In the genomic region with DNA sequence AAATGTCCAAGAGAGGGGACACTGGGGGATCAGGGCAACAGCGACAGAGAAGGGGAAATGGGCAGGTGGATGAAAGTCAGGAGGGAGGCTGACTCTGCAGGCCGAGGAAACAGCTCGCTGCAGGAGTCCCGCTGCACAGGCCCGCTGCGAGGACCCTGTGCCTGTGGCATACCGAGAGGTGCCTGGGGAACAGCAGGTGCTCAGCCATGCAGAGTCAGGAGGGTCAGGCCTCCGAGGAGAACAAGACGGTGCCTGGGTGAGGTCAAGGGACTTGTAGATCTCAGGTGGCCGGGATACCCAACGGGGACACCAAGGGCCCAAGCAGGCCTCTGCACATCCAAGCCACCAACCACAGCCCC, we compare ENCODE assay signal across 22 cellular contexts.
DNase-seq lines count a peak whose midpoint lies in the region; ATAC-seq and TF ChIP-seq lines count a peak whose summit lies in the region.
"Had no signal": no experiment of that assay in that cellular context is flagged by ENCODE, and none has a peak within 500 bp of the region (broad histone marks: within the 10 kb centered on the region; RNA-seq: fewer than 3 reads in every experiment).

No MANE protein-coding gene starts in this region.

- H3K36me3 ChIP-seq in HUES64 (ENCODE audit: insufficient read depth, low read length) (peaks cover 2% of the 10 kb centered on the region), psoas muscle (ENCODE audit: insufficient read depth in 1 of 2, low read depth in 1 of 2) (peaks cover 0 to 3% of the 10 kb centered on the region in 2 donors)

- no peaks in the 10 kb centered on the region for H3K27me3 Mint-ChIP-seq in Calu3 (ENCODE audit: unreplicated experiment)
- H3K27me3 Mint-ChIP-seq in glutamatergic neuron (ENCODE audit: unreplicated experiment): peaks cover 24% of the 10 kb centered on the region
- no peaks in the 10 kb centered on the region for H3K27me3 Mint-ChIP-seq in T-cell
- H3K27me3 Mint-ChIP-seq: activated CD4-positive, alpha-beta T cell treated with anti-CD3 and anti-CD28 coated beads, Interleukin-2, amount 10 ng/mL, durations not matched to agents 7 days and 5 days; IgD-negative memory B cell had no signal

- 85% methylated on average over 11 of the region's 11 CpGs for WGBS in HUES64
- 86 to 92% (median 87%) methylated on average over 6 to 11 of the region's 11 CpGs for whole genome bisulfite sequencing in psoas muscle, 3 donors

- H3K4me1 ChIP-seq in HUES64 (ENCODE audit: insufficient read depth, low read length): peaks cover 45% of the 10 kb centered on the region
- peaks cover 79% of the 10 kb centered on the region for H3K4me1 ChIP-seq in psoas muscle

- CTCF ChIA-PET in Calu3 (lab: Charles Lee): no interaction called here
- CTCF ChIA-PET in T-cell (lab: Charles Lee): interaction anchor here in 1 of 2 donors (0.6 kb wide), 1 partner anchor 111 kb away, joined by 8 read pairs; no protein-coding TSS in a partner anchor

- peaks cover 22% of the 10 kb centered on the region for H3K36me3 Mint-ChIP-seq in Calu3 (ENCODE audit: insufficient read depth, unreplicated experiment)
- peaks cover 5% of the 10 kb centered on the region for H3K36me3 Mint-ChIP-seq in glutamatergic neuron (ENCODE audit: unreplicated experiment)
- peaks cover 3% of the 10 kb centered on the region for H3K36me3 Mint-ChIP-seq in T-cell

- no peak for DNase-seq in Calu3
- no peak for DNase-seq in glutamatergic neuron
- no peak for DNase-seq in psoas muscle
- DNase-seq in T-cell: no peak
- no peak for DNase-seq in SHP77 (lab: John Stamatoyannopoulos, UW)
- DNase-seq in putamen (ENCODE audit: low spot score): no peak
- no peak for DNase-seq in dedifferentiated amniotic fluid mesenchymal stem cell (ENCODE audit: extremely low spot score)
- DNase-seq: activated CD4-positive, alpha-beta T cell treated with anti-CD3 and anti-CD28 coated beads, Interleukin-2, amount 10 ng/mL, durations not matched to agents 7 days and 5 days; activated T-cell treated with anti-CD3 and anti-CD28 coated beads, Interleukin-2, amount 50 U/mL, for 4 hours; adrenal gland; AML-193; DMS153; erythroblast; naive thymus-derived CD8-positive, alpha-beta T cell; NCI-H1092; NCI-H2171; stimulated activated CD4-positive, alpha-beta T cell treated with anti-CD3 and anti-CD28 coated beads, Interleukin-2, amount 100 ng/mL, for 48 hours; stimulated activated CD8-positive, alpha-beta memory T cell treated with anti-CD3 and anti-CD28 coated beads, Interleukin-4, amount 100 ng/mL, for 48 hours had no signal

- no peaks in the 10 kb centered on the region for H3K27me3 ChIP-seq in HUES64 (ENCODE audit: insufficient read depth, low read length)
- H3K27me3 ChIP-seq in psoas muscle (ENCODE audit: insufficient read depth in 3 of 3, low read length in 2 of 3): no peaks in the 10 kb centered on the region
- H3K27me3 ChIP-seq: adrenal gland, SJCRH30 had no signal

- H3K4me1 Mint-ChIP-seq in Calu3 (ENCODE audit: low read depth, unreplicated experiment) (peaks cover 49% of the 10 kb centered on the region), glutamatergic neuron (ENCODE audit: low read depth, unreplicated experiment) (peaks cover 50% of the 10 kb centered on the region), T-cell (peaks cover 61 to 68% (median 67%) of the 10 kb centered on the region in 3 donors)

- intact Hi-C loops in Calu3 (cut with micrococcal nuclease; ENCODE audit: unreplicated experiment): no loop called here
- intact Hi-C loops in psoas muscle (cut with DNase I): no loop called here

- H3K27ac ChIP-seq in HUES64 (ENCODE audit: low read depth, low read length): peak overlapping the region; percentile 79
- peak overlapping the region; percentile 55 for H3K27ac ChIP-seq in psoas muscle

- peak overlapping the region; percentile 50 for H3K27ac Mint-ChIP-seq in Calu3 (ENCODE audit: unreplicated experiment)
- peak overlapping the region; percentile 75 for H3K27ac Mint-ChIP-seq in glutamatergic neuron (ENCODE audit: unreplicated experiment)
- H3K27ac Mint-ChIP-seq in T-cell: no peak overlapping the region
- H3K27ac Mint-ChIP-seq: IgD-negative memory B cell had no signal

- H3K9me3 ChIP-seq in HUES64 (ENCODE audit: insufficient read depth, low read depth, low read length) (no peaks in the 10 kb centered on the region), psoas muscle (no peaks in the 10 kb centered on the region)
- H3K9me3 ChIP-seq: adrenal gland, SJCRH30 had no signal

- H3K4me3 ChIP-seq in HUES64 (ENCODE audit: low read length) (no peak overlapping the region), psoas muscle (no peak overlapping the region)
- H3K4me3 ChIP-seq: adrenal gland, GM23248, SJCRH30 had no signal

- ATAC-seq in psoas muscle (no peak), T-cell (replicated peaks in 1 of 4) (no peak)
- ATAC-seq: activated T-cell treated with anti-CD3 and anti-CD28 coated beads, Interleukin-2, amount 50 U/mL, for 4 hours; naive thymus-derived CD8-positive, alpha-beta T cell had no signal

- H3K4me3 Mint-ChIP-seq in Calu3 (ENCODE audit: low read depth, unreplicated experiment): no peak overlapping the region
- H3K4me3 Mint-ChIP-seq in glutamatergic neuron (ENCODE audit: unreplicated experiment): peak overlapping the region; percentile 71
- H3K4me3 Mint-ChIP-seq in T-cell: no peak overlapping the region
- H3K4me3 Mint-ChIP-seq: activated CD4-positive, alpha-beta T cell treated with anti-CD3 and anti-CD28 coated beads, Interleukin-2, amount 10 ng/mL, durations not matched to agents 7 days and 5 days; activated T-cell treated with anti-CD3 and anti-CD28 coated beads, Interleukin-2, amount 50 U/mL, for 4 hours; IgD-negative memory B cell; naive thymus-derived CD8-positive, alpha-beta T cell had no signal

- POLR2A ChIA-PET in T-cell (lab: Charles Lee): no interaction called here

- no TSS peak for BruUV-seq in Calu3 (replicated peaks; lab: Mats Ljungman, UMichigan)

- peak overlapping the region; percentile 63 for H3K9ac ChIP-seq in HUES64 (ENCODE audit: low read depth, low read length)
- H3K9ac ChIP-seq: GM23248 had no signal

- H3K9me3 Mint-ChIP-seq in Calu3 (ENCODE audit: low read depth, unreplicated experiment) (no peaks in the 10 kb centered on the region), glutamatergic neuron (ENCODE audit: unreplicated experiment) (peaks cover 13% of the 10 kb centered on the region), T-cell (no peaks in the 10 kb centered on the region)
- H3K9me3 Mint-ChIP-seq: activated CD4-positive, alpha-beta T cell treated with anti-CD3 and anti-CD28 coated beads, Interleukin-2, amount 10 ng/mL, durations not matched to agents 7 days and 5 days; activated T-cell treated with anti-CD3 and anti-CD28 coated beads, Interleukin-2, amount 50 U/mL, for 4 hours; IgD-negative memory B cell; naive thymus-derived CD8-positive, alpha-beta T cell had no signal

- TF ChIP-seq CTCF in Calu3 (IDR thresholded peaks at IDR 0.05; ENCODE audit: unreplicated experiment) (no peak), glutamatergic neuron (IDR thresholded peaks at IDR 0.05; ENCODE audit: partially characterized antibody, unreplicated experiment) (no peak), psoas muscle (IDR thresholded peaks at IDR 0.05) (no peak)

Comparison
In these comparisons a context has a peak if more than half of its experiments do, and no peak if none do; other contexts are left out.
1. H3K27ac Mint-ChIP-seq: peak in Calu3 (single experiment) and glutamatergic neuron (single experiment); none in T-cell (0 of 2).